Comparison of ENCODE assay signal across 38 cellular contexts in genomic region chr1:248164031-248164430, GRCh38. TPM values are rescaled to one million over a fixed set of nuclear protein-coding genes. Genes with fewer than 3 reads are reported as not detected.
"Had no signal": no experiment of that assay in that cellular context is flagged by ENCODE, and none has a peak within 500 bp of the region (broad histone marks: within the 10 kb centered on the region; RNA-seq: fewer than 3 reads in every experiment).

No MANE protein-coding gene starts in this region.

- H3K36me3 ChIP-seq: adrenal gland, brain microvascular endothelial cell, breast epithelium had no signal

- H3K4me1 ChIP-seq: adrenal gland, body of pancreas, breast epithelium had no signal

- FAIRE-seq: astrocyte, TTC549 had no signal

- H3K27me3 ChIP-seq: adrenal gland, body of pancreas, brain microvascular endothelial cell, breast epithelium had no signal

- H3K4me3 ChIP-seq: adrenal gland, body of pancreas, breast epithelium had no signal

- H3K9me3 ChIP-seq: adrenal gland, body of pancreas had no signal

- DNase-seq: activated B cell treated with CpG ODN at 0.5 μM for 24 hours; activated CD4-positive, alpha-beta memory T cell treated with anti-CD3 and anti-CD28 coated beads for 36 hours; activated CD4-positive, alpha-beta T cell treated with anti-CD3 and anti-CD28 coated beads for 4 hours; activated CD4-positive, alpha-beta T cell treated with anti-CD3 and anti-CD28 coated beads, Interleukin-2, amount 10 ng/mL, durations not matched to agents 24 days and 14 days; activated CD4-positive, alpha-beta T cell treated with anti-CD3 and anti-CD28 coated beads, Interleukin-2, amount 50 U/mL, for 1 hour; activated CD4-positive, alpha-beta T cell treated with anti-CD3 and anti-CD28 coated beads, Interleukin-2, amount 50 U/mL, for 4 hours; activated CD4-positive, CD25-positive, alpha-beta regulatory T cell treated with anti-CD3 and anti-CD28 coated beads, Interleukin-2, amount 50 U/mL, for 72 hours; activated CD8-positive, alpha-beta memory T cell treated with anti-CD3 and anti-CD28 coated beads, Interleukin-2, amount 50 U/mL, for 4 hours; activated CD8-positive, alpha-beta T cell treated with anti-CD3 and anti-CD28 coated beads for 36 hours; activated effector memory CD4-positive, alpha-beta T cell treated with anti-CD3 and anti-CD28 coated beads, Interleukin-2, amount 50 U/mL, for 16 hours; activated gamma-delta T cell treated with Interleukin-2 at 50 U/mL for 16 hours; activated naive CD4-positive, alpha-beta T cell; activated naive CD4-positive, alpha-beta T cell treated with anti-CD3 and anti-CD28 coated beads for 36 hours; activated naive CD4-positive, alpha-beta T cell treated with anti-CD3 and anti-CD28 coated beads, Interleukin-2, amount 50 U/mL, for 16 hours; activated naive CD8-positive, alpha-beta T cell treated with anti-CD3 and anti-CD28 coated beads for 36 hours; activated T-cell treated with anti-CD3 and anti-CD28 coated beads for 4 hours; activated T-cell treated with anti-CD3 and anti-CD28 coated beads, Interleukin-2, amount 50 U/mL, for 1 hour; activated T-cell treated with anti-CD3 and anti-CD28 coated beads, Interleukin-2, amount 50 U/mL, for 4 hours; activated T-cell treated with anti-CD3 and anti-CD28 coated beads, Interleukin-2, amount 50 U/mL, for 72 hours; adrenal gland; amniotic stem cell; aorta; body of pancreas; brain microvascular endothelial cell; central memory CD4-positive, alpha-beta T cell; T-helper 1 cell; T-helper 2 cell; T-helper 9 cell had no signal

- H3K27ac ChIP-seq: adrenal gland, body of pancreas, brain microvascular endothelial cell, breast epithelium, VCaP had no signal

RNA-seq across cellular contexts. Expression of gene OR2M2, which starts 10.6 kb away (rescaled TPM):
- total RNA-seq: activated B cell treated with CpG ODN at 0.5 μM for 24 hours; activated CD4-positive, alpha-beta memory T cell treated with anti-CD3 and anti-CD28 coated beads for 36 hours; activated CD4-positive, alpha-beta T cell treated with anti-CD3 and anti-CD28 coated beads, Interleukin-2, amount 10 ng/mL, durations not matched to agents 24 days and 14 days; activated CD8-positive, alpha-beta memory T cell treated with anti-CD3 and anti-CD28 coated beads for 36 hours; activated CD8-positive, alpha-beta T cell treated with anti-CD3 and anti-CD28 coated beads for 36 hours; activated naive CD4-positive, alpha-beta T cell treated with anti-CD3 and anti-CD28 coated beads for 36 hours; activated naive CD4-positive, alpha-beta T cell treated with anti-CD3 and anti-CD28 coated beads, Interleukin-2, amount 50 U/mL, for 72 hours; activated naive CD8-positive, alpha-beta T cell treated with anti-CD3 and anti-CD28 coated beads for 36 hours; activated T-cell treated with anti-CD3 and anti-CD28 coated beads, Interleukin-2, amount 50 U/mL, for 4 hours; activated T-cell treated with anti-CD3 and anti-CD28 coated beads, Interleukin-2, amount 50 U/mL, for 72 hours; activated T-helper 1 cell treated with anti-CD3 and anti-CD28 coated beads, Interleukin-12 subunit alpha, Interleukin-12 subunit beta, Interleukin-2, Interleukin-4 antibody, amounts not matched to agents 30 ng/mL and 10 ng/mL and 1 ng/mL, durations not matched to agents 14 hours and 24 hours and 36 hours; activated T-helper 17 cell treated with anti-CD3 and anti-CD28 coated beads, Interleukin-2, amount 50 U/mL, for 72 hours; aorta; astrocyte; body of pancreas; breast epithelium; cardiac septum had no signal
- polyA plus RNA-seq: adrenal gland, aorta had no signal

RNA-seq across cellular contexts. Expression of gene OR2M5, which starts 19.1 kb away (rescaled TPM):
- total RNA-seq: activated B cell treated with CpG ODN at 0.5 μM for 24 hours; activated CD4-positive, alpha-beta memory T cell treated with anti-CD3 and anti-CD28 coated beads for 36 hours; activated CD4-positive, alpha-beta T cell treated with anti-CD3 and anti-CD28 coated beads, Interleukin-2, amount 10 ng/mL, durations not matched to agents 24 days and 14 days; activated CD8-positive, alpha-beta memory T cell treated with anti-CD3 and anti-CD28 coated beads for 36 hours; activated CD8-positive, alpha-beta T cell treated with anti-CD3 and anti-CD28 coated beads for 36 hours; activated naive CD4-positive, alpha-beta T cell treated with anti-CD3 and anti-CD28 coated beads for 36 hours; activated naive CD4-positive, alpha-beta T cell treated with anti-CD3 and anti-CD28 coated beads, Interleukin-2, amount 50 U/mL, for 72 hours; activated naive CD8-positive, alpha-beta T cell treated with anti-CD3 and anti-CD28 coated beads for 36 hours; activated T-cell treated with anti-CD3 and anti-CD28 coated beads, Interleukin-2, amount 50 U/mL, for 4 hours; activated T-cell treated with anti-CD3 and anti-CD28 coated beads, Interleukin-2, amount 50 U/mL, for 72 hours; activated T-helper 1 cell treated with anti-CD3 and anti-CD28 coated beads, Interleukin-12 subunit alpha, Interleukin-12 subunit beta, Interleukin-2, Interleukin-4 antibody, amounts not matched to agents 30 ng/mL and 10 ng/mL and 1 ng/mL, durations not matched to agents 14 hours and 24 hours and 36 hours; activated T-helper 17 cell treated with anti-CD3 and anti-CD28 coated beads, Interleukin-2, amount 50 U/mL, for 72 hours; adrenal gland; aorta; astrocyte; body of pancreas; breast epithelium; cardiac septum; cerebellum had no signal
- polyA plus RNA-seq: adrenal gland, aorta had no signal

RNA-seq across cellular contexts. Expression of gene OR2M3, which starts 33.0 kb away (rescaled TPM):
- total RNA-seq: activated B cell treated with CpG ODN at 0.5 μM for 24 hours; activated CD4-positive, alpha-beta memory T cell treated with anti-CD3 and anti-CD28 coated beads for 36 hours; activated CD4-positive, alpha-beta T cell treated with anti-CD3 and anti-CD28 coated beads, Interleukin-2, amount 10 ng/mL, durations not matched to agents 24 days and 14 days; activated CD8-positive, alpha-beta memory T cell treated with anti-CD3 and anti-CD28 coated beads for 36 hours; activated CD8-positive, alpha-beta T cell treated with anti-CD3 and anti-CD28 coated beads for 36 hours; activated naive CD4-positive, alpha-beta T cell treated with anti-CD3 and anti-CD28 coated beads for 36 hours; activated naive CD4-positive, alpha-beta T cell treated with anti-CD3 and anti-CD28 coated beads, Interleukin-2, amount 50 U/mL, for 72 hours; activated naive CD8-positive, alpha-beta T cell treated with anti-CD3 and anti-CD28 coated beads for 36 hours; activated T-cell treated with anti-CD3 and anti-CD28 coated beads, Interleukin-2, amount 50 U/mL, for 4 hours; activated T-cell treated with anti-CD3 and anti-CD28 coated beads, Interleukin-2, amount 50 U/mL, for 72 hours; activated T-helper 1 cell treated with anti-CD3 and anti-CD28 coated beads, Interleukin-12 subunit alpha, Interleukin-12 subunit beta, Interleukin-2, Interleukin-4 antibody, amounts not matched to agents 30 ng/mL and 10 ng/mL and 1 ng/mL, durations not matched to agents 14 hours and 24 hours and 36 hours; activated T-helper 17 cell treated with anti-CD3 and anti-CD28 coated beads, Interleukin-2, amount 50 U/mL, for 72 hours; aorta; astrocyte; body of pancreas; cardiac septum had no signal
- polyA plus RNA-seq: adrenal gland, aorta had no signal
